17 cellular contexts compared by ENCODE assay signal in the genomic region with DNA sequence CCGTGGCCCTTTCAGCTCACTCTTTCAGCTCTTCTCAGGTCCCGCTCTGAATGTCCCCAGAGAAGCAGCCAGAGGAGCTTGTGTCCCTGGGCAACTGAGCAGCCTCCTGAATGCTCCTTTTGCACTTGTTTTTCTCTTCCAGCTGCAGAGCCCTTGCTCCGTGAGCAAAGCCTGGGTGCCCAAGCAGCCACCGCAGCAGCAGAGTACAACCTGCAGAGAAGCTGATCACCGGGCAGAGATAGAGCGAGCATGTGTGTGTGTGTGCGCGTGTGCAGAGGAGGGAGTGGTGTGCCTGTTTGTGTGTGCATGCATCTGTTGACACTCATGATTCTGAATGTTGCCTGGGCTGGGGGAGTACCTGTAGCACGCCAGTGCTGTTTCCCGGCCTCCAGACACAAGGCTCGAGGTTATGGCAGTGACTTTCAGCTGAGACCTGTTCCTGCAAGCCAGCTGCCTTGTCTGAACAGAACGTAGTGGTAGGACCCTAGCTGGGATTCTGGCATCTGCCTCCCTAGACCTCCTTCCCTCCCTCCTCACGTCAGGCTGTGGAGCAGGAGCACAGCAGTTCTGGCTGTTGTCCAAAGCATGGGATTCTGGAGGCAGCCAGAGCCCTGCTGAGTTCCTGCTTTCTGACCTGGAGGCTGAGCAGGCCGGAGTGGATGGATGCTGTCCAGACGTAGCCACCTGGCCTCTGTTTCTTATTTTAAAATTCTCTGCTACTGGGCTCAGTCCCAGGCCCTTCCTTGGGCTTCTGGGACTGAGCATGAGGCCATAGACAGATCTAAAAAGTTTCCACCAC. TPM values are rescaled to one million over a fixed set of nuclear protein-coding genes. Genes with fewer than 3 reads are reported as not detected.
DNase-seq lines count a peak whose midpoint lies in the region; FAIRE-seq and TF ChIP-seq lines count a peak whose summit lies in the region.
"Had no signal": no experiment of that assay in that cellular context is flagged by ENCODE, and none has a peak within 500 bp of the region (broad histone marks: within the 10 kb centered on the region; RNA-seq: fewer than 3 reads in every experiment).

No MANE protein-coding gene starts in this region.

- TF ChIP-seq EP300 in H1 (IDR thresholded peaks at IDR 0.05; ENCODE audit: borderline replicate concordance in 1 of 2, low read depth in 2 of 2, low read length in 2 of 2), result no peak

- FAIRE-seq in H1 (lab: Jason Lieb, UNC), result no peak

- H3K4me3 ChIP-seq in A673 (ENCODE audit: low read depth, low read length, poor library complexity, severe bottlenecking) (no peak overlapping the region), H1 (ENCODE audit: extremely low read depth in 1 of 4, insufficient read depth in 2 of 4, low read depth in 3 of 4, low read length in 4 of 4) (no peak overlapping the region), endodermal cell (ENCODE audit: low read length) (no peak overlapping the region)
- H3K4me3 ChIP-seq: Peyer's patch had no signal

- H2BK20ac ChIP-seq in H1 (ENCODE audit: low read length), result 0 out of 2 replicates have a peak overlapping the region, but pooled peaks have one; percentile 32

- no peak overlapping the region for H4K91ac ChIP-seq in H1 (replicated peaks; ENCODE audit: insufficient read length, low read length)

- peaks cover 0 to 5% of the 10 kb centered on the region in 2 experiments for H4K20me1 ChIP-seq in H1 (replicated peaks in 1 of 2; ENCODE audit: control insufficient read depth in 1 of 2, insufficient read depth in 2 of 2, low read length in 2 of 2)

- no peak overlapping the region for H3K56ac ChIP-seq in H1 (replicated peaks; ENCODE audit: insufficient read length, low read depth, low read length)

- no peak overlapping the region for H4K5ac ChIP-seq in H1 (ENCODE audit: insufficient read length, low read depth, low read length)

- H3K9me3 Mint-ChIP-seq in endodermal cell, result no peaks in the 10 kb centered on the region
- H3K9me3 Mint-ChIP-seq: CD8-positive, alpha-beta memory T cell; mesothelial cell of epicardium had no signal

- H3K23ac ChIP-seq in H1 (ENCODE audit: insufficient read length), result no peak overlapping the region

- BruUV-seq in A673 (replicated peaks; lab: Mats Ljungman, UMichigan), result no TSS peak

- H2AFZ ChIP-seq in H1 (ENCODE audit: low read length), result no peak overlapping the region

- no peak overlapping the region for H3K4me2 ChIP-seq in H1 (ENCODE audit: insufficient read depth in 1 of 2, low read depth in 2 of 2, low read length in 2 of 2)

- peaks cover 9% of the 10 kb centered on the region for H3K27me3 Mint-ChIP-seq in endodermal cell (ENCODE audit: insufficient read depth)
- H3K27me3 Mint-ChIP-seq: activated CD8-positive, alpha-beta memory T cell treated with anti-CD3 and anti-CD28 coated beads, Interleukin-2, amount 10 ng/mL, durations not matched to agents 7 days and 5 days had no signal

- no peak overlapping the region for H2BK15ac ChIP-seq in H1 (ENCODE audit: low read length)

- peaks cover 13% of the 10 kb centered on the region for H3K4me1 Mint-ChIP-seq in endodermal cell

- DNase-seq in A673 (ENCODE audit: low spot score) (peak; percentile 64), NCI-H1092 (lab: John Stamatoyannopoulos, UW) (peak; percentile 39), SHP77 treated with DMSO at 0.1 percent for 48 hours (lab: John Stamatoyannopoulos, UW) (peak; percentile 6), H1 (ENCODE audit: low read depth in 1 of 2, low spot score in 2 of 2) (no peak), DMS153 treated with DMSO at 0.1 percent for 48 hours (lab: John Stamatoyannopoulos, UW; ENCODE audit: unreplicated experiment) (no peak), globus pallidus (ENCODE audit: low spot score) (no peak), endodermal cell (no peak), mucosa of gallbladder (ENCODE audit: low spot score) (no peak)
- DNase-seq: activated CD8-positive, alpha-beta memory T cell treated with anti-CD3 and anti-CD28 coated beads, Interleukin-2, amount 10 ng/mL, durations not matched to agents 7 days and 5 days; activated gamma-delta T cell; CD8-positive, alpha-beta memory T cell; Karpas-422; NCI-H526 treated with DMSO at 0.1 percent for 48 hours; T-helper 1 cell had no signal

- no peak overlapping the region for H2AK5ac ChIP-seq in H1 (ENCODE audit: low read depth, low read length)

- H3K4ac ChIP-seq in H1 (replicated peaks; ENCODE audit: insufficient read length, low read depth, low read length), result no peak overlapping the region

- H3K9ac ChIP-seq in H1 (replicated peaks in 1 of 4; ENCODE audit: extremely low read depth in 1 of 4, low read depth in 3 of 4, low read length in 3 of 4) (no peak overlapping the region), endodermal cell (ENCODE audit: extremely low read depth, low read length, poor library complexity, severe bottlenecking) (no peak overlapping the region)

- no peak overlapping the region for H3K27ac ChIP-seq in A673 (ENCODE audit: low read depth, low read length, poor library complexity, severe bottlenecking)
- no peak overlapping the region; the same call in 1 of the 2 replicates for H3K27ac ChIP-seq in H1 (ENCODE audit: low read depth, low read length)
- H3K27ac ChIP-seq in endodermal cell (ENCODE audit: low read depth, low read length), result no peak overlapping the region

- no peak overlapping the region for H2BK120ac ChIP-seq in H1 (replicated peaks; ENCODE audit: low read depth, low read length)

- no peaks in the 10 kb centered on the region for H3K79me2 ChIP-seq in H1 (ENCODE audit: control insufficient read depth in 1 of 2, insufficient read depth in 2 of 2, low read length in 2 of 2)

- H3K4me1 ChIP-seq in A673 (ENCODE audit: insufficient read depth, low read length, poor library complexity, severe bottlenecking) (peaks cover 28% of the 10 kb centered on the region), H1 (replicated peaks in 1 of 4; ENCODE audit: control insufficient read depth in 3 of 4, insufficient read depth in 4 of 4, low read length in 3 of 4) (peaks cover 2 to 9% (median 7%) of the 10 kb centered on the region in 4 experiments), endodermal cell (ENCODE audit: control insufficient read depth, insufficient read depth, low read length) (peaks cover 5% of the 10 kb centered on the region)

- H4K8ac ChIP-seq in H1 (ENCODE audit: extremely low read depth, insufficient read depth, low read length), result no peak overlapping the region

- TF ChIP-seq POLR2A in H1 (IDR thresholded peaks at IDR 0.05; ENCODE audit: control extremely low read depth in 1 of 2, low read depth in 2 of 2, low read length in 2 of 2), result no peak

- peaks cover 7% of the 10 kb centered on the region for H3K36me3 Mint-ChIP-seq in endodermal cell (ENCODE audit: low read depth)
- H3K36me3 Mint-ChIP-seq: activated CD8-positive, alpha-beta memory T cell treated with anti-CD3 and anti-CD28 coated beads, Interleukin-2, amount 10 ng/mL, durations not matched to agents 7 days and 5 days had no signal

- peaks cover 24% of the 10 kb centered on the region for H3K36me3 ChIP-seq in A673 (ENCODE audit: insufficient read depth, low read length, poor library complexity, severe bottlenecking)
- no peaks in the 10 kb centered on the region; a peak in 2 of 8 replicates for H3K36me3 ChIP-seq in H1 (ENCODE audit: control insufficient read depth in 2 of 4, insufficient read depth in 4 of 4, low read length in 3 of 4)
- peaks cover 29% of the 10 kb centered on the region for H3K36me3 ChIP-seq in endodermal cell (ENCODE audit: control insufficient read depth, insufficient read depth, low read length)

- H3K18ac ChIP-seq in H1 (ENCODE audit: extremely low read depth, low read length), result no peak overlapping the region

- WGBS in H1 (ENCODE audit: extremely low coverage in 1 of 2, insufficient coverage in 1 of 2, insufficient read length in 1 of 2, insufficient replicate concordance in 2 of 2, low coverage in 1 of 2, low lambda C conversion rate in 2 of 2, missing lambda C conversion rate in 1 of 2), 2 experiments, result 94% methylated on average over 15 of the region's 15 CpGs; no CpG with 5 or more reads in 1 of the 2 experiments
- WGBS in endodermal cell (ENCODE audit: insufficient coverage in 1 of 2, insufficient read length in 1 of 2), 2 experiments, result 94% methylated on average over 12 to 15 of the region's 15 CpGs

- CTCF ChIA-PET in A673 (lab: Charles Lee) (interaction anchor here (1.1 to 1.9 kb wide), 4 partner anchors 8 to 125 kb away, joined by 3 to 7 read pairs (median 4); no protein-coding TSS in a partner anchor), H1 (lab: Charles Lee; ENCODE audit: partially characterized antibody) (interaction anchor here (0.6 to 5.2 kb wide), 8 partner anchors 9 to 486 kb away, joined by 3 to 41 read pairs (median 4); a partner anchor contains a TSS)

- H3K23me2 ChIP-seq in H1 (ENCODE audit: low read depth, low read length), result peaks cover 4% of the 10 kb centered on the region; the same call in 1 of the 2 replicates

- H3K79me1 ChIP-seq in H1 (ENCODE audit: low read depth, low read length), result peaks cover 3% of the 10 kb centered on the region; the same call in 1 of the 2 replicates

- intact Hi-C loops in A673 (cut with micrococcal nuclease; ENCODE audit: unreplicated experiment), result loop anchor here (2.0 to 10.0 kb wide), 2 partner anchors 38 to 434 kb away; no protein-coding TSS in a partner anchor

- no peak overlapping the region for H3K4me3 Mint-ChIP-seq in endodermal cell
- H3K4me3 Mint-ChIP-seq: activated CD8-positive, alpha-beta memory T cell treated with anti-CD3 and anti-CD28 coated beads, Interleukin-2, amount 10 ng/mL, durations not matched to agents 7 days and 5 days; mesothelial cell of epicardium had no signal

- no peak for TF ChIP-seq CTCF in A673 (conservative IDR thresholded peaks at IDR 0.05; ENCODE audit: low read depth, low read length)
- no peak for TF ChIP-seq CTCF in H1 (IDR thresholded peaks at IDR 0.05; ENCODE audit: control extremely low read depth in 1 of 3, insufficient read depth in 1 of 3, low read depth in 1 of 3, low read length in 3 of 3)
- TF ChIP-seq CTCF in endodermal cell (conservative IDR thresholded peaks at IDR 0.05), result no peak

- no peak overlapping the region for H3K14ac ChIP-seq in H1 (ENCODE audit: insufficient read length)

- H3K9me3 ChIP-seq in A673 (ENCODE audit: low read depth, low read length, poor library complexity, severe bottlenecking) (no peaks in the 10 kb centered on the region), H1 (ENCODE audit: insufficient read depth in 2 of 2, low read depth in 1 of 2, low read length in 1 of 2) (no peaks in the 10 kb centered on the region), endodermal cell (ENCODE audit: control insufficient read depth, low read length) (no peaks in the 10 kb centered on the region)
- H3K9me3 ChIP-seq: Peyer's patch had no signal

- no peak overlapping the region; the same call in 1 of the 2 replicates for H2BK5ac ChIP-seq in H1 (ENCODE audit: low read depth, low read length)

- POLR2A ChIA-PET in A673 (lab: Charles Lee; ENCODE audit: low non-redundant PET) (no interaction called here), H1 (lab: Charles Lee; ENCODE audit: partially characterized antibody) (interaction anchor here (0.9 to 1.2 kb wide), 2 partner anchors 15 to 27 kb away, joined by 3 to 4 read pairs; no protein-coding TSS in a partner anchor)

- no peak overlapping the region for H2BK12ac ChIP-seq in H1 (ENCODE audit: low read depth, low read length)

- no peak for TF ChIP-seq RAD21 in H1 (IDR thresholded peaks at IDR 0.05 in 1 of 2, conservative IDR thresholded peaks at IDR 0.05 in 1 of 2; ENCODE audit: low read depth in 2 of 2, low read length in 2 of 2)

- H3K27me3 ChIP-seq in A673 (replicated peaks; ENCODE audit: insufficient read depth, low read depth, low read length, poor library complexity), result no peaks in the 10 kb centered on the region
- no peaks in the 10 kb centered on the region; a peak in 2 of 7 replicates for H3K27me3 ChIP-seq in H1 (replicated peaks in 1 of 4; ENCODE audit: control insufficient read depth in 3 of 4, extremely low read depth in 1 of 4, insufficient read depth in 3 of 4, low read length in 3 of 4)
- H3K27me3 ChIP-seq in endodermal cell (ENCODE audit: control insufficient read depth, insufficient read depth, low read length, poor library complexity, severe bottlenecking), result peaks cover 2% of the 10 kb centered on the region
- H3K27me3 ChIP-seq: Peyer's patch had no signal

- H3K27ac Mint-ChIP-seq in endodermal cell, result no peak overlapping the region
- H3K27ac Mint-ChIP-seq: activated CD8-positive, alpha-beta memory T cell treated with anti-CD3 and anti-CD28 coated beads, Interleukin-2, amount 10 ng/mL, durations not matched to agents 7 days and 5 days; mesothelial cell of epicardium had no signal

RNA-seq across cellular contexts. Expression of a gene that starts 4.5 kb away (rescaled TPM):
- total RNA-seq in A673 (2021) (46.0 and 46.2 TPM in 2 replicates), endodermal cell (10 to 100 TPM; 11.2 to 12.8 TPM), mucosa of gallbladder (16.3 TPM)
- total RNA-seq in H1 (2021; fragmentation: NEBNext Ultra II Directional; extraction: Animal tissue kit (Norgen Biotek cat#: 25700)), result 40.1 and 41.7 TPM in 2 replicates
- 32.4 and 62.2 TPM in 2 replicates for polyA plus RNA-seq in H1 (2011; rRNA removed)
- 34.1 TPM for polyA plus RNA-seq in H1 (2011; cell fraction: cytosol; rRNA removed)
- 60.7 TPM for polyA plus RNA-seq in H1 (2011; cell fraction: nucleus; rRNA removed)
- polyA plus RNA-seq in H1 (2012, experiment 1 of 2), result 22.2 to 33.3 TPM (median 31.5 TPM) in 4 replicates
- 33.0 TPM for polyA plus RNA-seq in H1 (2012, experiment 2 of 2)
- polyA plus RNA-seq in H1 (2013, experiment 1 of 2), result 21.4 TPM
- polyA plus RNA-seq in H1 (2013, experiment 2 of 2), result 18.9 TPM
- polyA minus RNA-seq in H1 (2011; rRNA and poly(A)+ RNA removed), result 15.4 and 21.4 TPM in 2 replicates
- 35.9 TPM for polyA minus RNA-seq in H1 (2011; cell fraction: cytosol; rRNA and poly(A)+ RNA removed)
- polyA minus RNA-seq in H1 (2011; cell fraction: nucleus; rRNA and poly(A)+ RNA removed), result 19.7 TPM
- 23.9 TPM for polyA plus RNA-seq in endodermal cell (2013, experiment 1 of 2)
- polyA plus RNA-seq in endodermal cell (2013, experiment 2 of 2), result 18.4 TPM

RNA-seq across cellular contexts. Expression of a gene that starts 26.1 kb away (rescaled TPM):
- total RNA-seq in A673 (2021), result 3.3 and 3.8 TPM in 2 replicates
- total RNA-seq in H1 (2021; fragmentation: NEBNext Ultra II Directional; extraction: Animal tissue kit (Norgen Biotek cat#: 25700)), result 1.1 TPM in 1 of 2 replicates, not detected in the other
- polyA plus RNA-seq in H1 (2011; rRNA removed), result 0.32 and 1.3 TPM in 2 replicates
- polyA plus RNA-seq in H1 (2011; cell fraction: cytosol; rRNA removed), result not detected
- polyA plus RNA-seq in H1 (2011; cell fraction: nucleus; rRNA removed), result 1.7 TPM
- 0.41 to 0.69 TPM (median 0.44 TPM) in 3 of 4 replicates, not detected in the other for polyA plus RNA-seq in H1 (2012, experiment 1 of 2)
- polyA plus RNA-seq in H1 (2012, experiment 2 of 2), result 0.55 TPM
- 0.24 TPM for polyA plus RNA-seq in H1 (2013, experiment 1 of 2)
- 0.28 TPM for polyA plus RNA-seq in H1 (2013, experiment 2 of 2)
- 0.71 and 1.2 TPM in 2 replicates for polyA minus RNA-seq in H1 (2011; rRNA and poly(A)+ RNA removed)
- not detected for polyA minus RNA-seq in H1 (2011; cell fraction: cytosol; rRNA and poly(A)+ RNA removed)
- polyA minus RNA-seq in H1 (2011; cell fraction: nucleus; rRNA and poly(A)+ RNA removed), result 5.4 TPM
- total RNA-seq in endodermal cell, result 1 to 10 TPM; 1.1 to 1.5 TPM
- 1.2 TPM for polyA plus RNA-seq in endodermal cell (2013, experiment 1 of 2)
- not detected for polyA plus RNA-seq in endodermal cell (2013, experiment 2 of 2)
- not detected for total RNA-seq in mucosa of gallbladder
- total RNA-seq: H4 had no signal

RNA-seq across cellular contexts. Expression of a gene that starts 33.7 kb away (rescaled TPM):
- 46.4 and 47.0 TPM in 2 replicates for total RNA-seq in A673 (2021)
- 9.4 and 10.9 TPM in 2 replicates for total RNA-seq in H1 (2021; fragmentation: NEBNext Ultra II Directional; extraction: Animal tissue kit (Norgen Biotek cat#: 25700))
- 8.0 and 11.8 TPM in 2 replicates for polyA plus RNA-seq in H1 (2011; rRNA removed)
- polyA plus RNA-seq in H1 (2011; cell fraction: cytosol; rRNA removed), result 10.0 TPM
- polyA plus RNA-seq in H1 (2011; cell fraction: nucleus; rRNA removed), result 19.9 TPM
- polyA plus RNA-seq in H1 (2012, experiment 1 of 2), result 5.0 to 9.9 TPM (median 8.3 TPM) in 4 replicates
- 7.8 TPM for polyA plus RNA-seq in H1 (2012, experiment 2 of 2)
- 5.3 TPM for polyA plus RNA-seq in H1 (2013, experiment 1 of 2)
- 4.6 TPM for polyA plus RNA-seq in H1 (2013, experiment 2 of 2)
- 18.3 and 20.7 TPM in 2 replicates for polyA minus RNA-seq in H1 (2011; rRNA and poly(A)+ RNA removed)
- polyA minus RNA-seq in H1 (2011; cell fraction: cytosol; rRNA and poly(A)+ RNA removed), result 10.3 TPM
- polyA minus RNA-seq in H1 (2011; cell fraction: nucleus; rRNA and poly(A)+ RNA removed), result 17.2 TPM
- 10 to 100 TPM; 19.8 to 20.1 TPM for total RNA-seq in endodermal cell
- polyA plus RNA-seq in endodermal cell (2013, experiment 1 of 2), result 14.0 TPM
- polyA plus RNA-seq in endodermal cell (2013, experiment 2 of 2), result 10.8 TPM
- 61.9 TPM for total RNA-seq in mucosa of gallbladder

RNA-seq across cellular contexts. Expression of a gene that starts 36.7 kb away (rescaled TPM):
- 64.1 and 68.9 TPM in 2 replicates for total RNA-seq in A673 (2021)
- 29.2 and 29.4 TPM in 2 replicates for total RNA-seq in H1 (2021; fragmentation: NEBNext Ultra II Directional; extraction: Animal tissue kit (Norgen Biotek cat#: 25700))
- polyA plus RNA-seq in H1 (2011; rRNA removed), result 36.0 and 47.2 TPM in 2 replicates
- polyA plus RNA-seq in H1 (2011; cell fraction: cytosol; rRNA removed), result 46.3 TPM
- 68.9 TPM for polyA plus RNA-seq in H1 (2011; cell fraction: nucleus; rRNA removed)
- polyA plus RNA-seq in H1 (2012, experiment 1 of 2), result 20.7 to 30.4 TPM (median 29.2 TPM) in 4 replicates
- polyA plus RNA-seq in H1 (2012, experiment 2 of 2), result 39.5 TPM
- 19.5 TPM for polyA plus RNA-seq in H1 (2013, experiment 1 of 2)
- polyA plus RNA-seq in H1 (2013, experiment 2 of 2), result 16.5 TPM
- 12.2 and 12.5 TPM in 2 replicates for polyA minus RNA-seq in H1 (2011; rRNA and poly(A)+ RNA removed)
- 22.0 TPM for polyA minus RNA-seq in H1 (2011; cell fraction: cytosol; rRNA and poly(A)+ RNA removed)
- 28.4 TPM for polyA minus RNA-seq in H1 (2011; cell fraction: nucleus; rRNA and poly(A)+ RNA removed)
- 10 to 100 TPM; 32.2 to 37.8 TPM for total RNA-seq in endodermal cell
- polyA plus RNA-seq in endodermal cell (2013, experiment 1 of 2), result 22.9 TPM
- polyA plus RNA-seq in endodermal cell (2013, experiment 2 of 2), result 18.8 TPM
- 31.4 TPM for total RNA-seq in mucosa of gallbladder

RNA-seq across cellular contexts. Expression of a gene that starts 41.5 kb away (rescaled TPM):
- total RNA-seq in A673 (2021), result 9.1 and 10.9 TPM in 2 replicates
- total RNA-seq in H1 (2021; fragmentation: NEBNext Ultra II Directional; extraction: Animal tissue kit (Norgen Biotek cat#: 25700)), result 108 and 111 TPM in 2 replicates
- polyA plus RNA-seq in H1 (2011; rRNA removed), result 137 and 234 TPM in 2 replicates
- polyA plus RNA-seq in H1 (2011; cell fraction: cytosol; rRNA removed), result 102 TPM
- polyA plus RNA-seq in H1 (2011; cell fraction: nucleus; rRNA removed), result 281 TPM
- 84.9 to 132 TPM (median 122 TPM) in 4 replicates for polyA plus RNA-seq in H1 (2012, experiment 1 of 2)
- 163 TPM for polyA plus RNA-seq in H1 (2012, experiment 2 of 2)
- 207 TPM for polyA plus RNA-seq in H1 (2013, experiment 1 of 2)
- 217 TPM for polyA plus RNA-seq in H1 (2013, experiment 2 of 2)
- polyA minus RNA-seq in H1 (2011; rRNA and poly(A)+ RNA removed), result 42.7 and 52.0 TPM in 2 replicates
- polyA minus RNA-seq in H1 (2011; cell fraction: cytosol; rRNA and poly(A)+ RNA removed), result 50.4 TPM
- polyA minus RNA-seq in H1 (2011; cell fraction: nucleus; rRNA and poly(A)+ RNA removed), result 42.7 TPM
- total RNA-seq in endodermal cell, result 10 to 100 TPM; 28.5 to 35.2 TPM
- polyA plus RNA-seq in endodermal cell (2013, experiment 1 of 2), result 15.0 TPM
- polyA plus RNA-seq in endodermal cell (2013, experiment 2 of 2), result 6.5 TPM
- 2.2 TPM for total RNA-seq in mucosa of gallbladder
- total RNA-seq: H4 had no signal

Comparison
In these comparisons a context has a peak if more than half of its experiments do, and no peak if none do; other contexts are left out.
1. DNase-seq: peak in A673 (single experiment), NCI-H1092 (single experiment) and SHP77 treated with DMSO at 0.1 percent for 48 hours (single experiment); none in H1 (0 of 2), DMS153 treated with DMSO at 0.1 percent for 48 hours (single experiment), globus pallidus (single experiment), endodermal cell (single experiment) and mucosa of gallbladder (single experiment).